12 cellular contexts compared by ENCODE assay signal in the genomic region with DNA sequence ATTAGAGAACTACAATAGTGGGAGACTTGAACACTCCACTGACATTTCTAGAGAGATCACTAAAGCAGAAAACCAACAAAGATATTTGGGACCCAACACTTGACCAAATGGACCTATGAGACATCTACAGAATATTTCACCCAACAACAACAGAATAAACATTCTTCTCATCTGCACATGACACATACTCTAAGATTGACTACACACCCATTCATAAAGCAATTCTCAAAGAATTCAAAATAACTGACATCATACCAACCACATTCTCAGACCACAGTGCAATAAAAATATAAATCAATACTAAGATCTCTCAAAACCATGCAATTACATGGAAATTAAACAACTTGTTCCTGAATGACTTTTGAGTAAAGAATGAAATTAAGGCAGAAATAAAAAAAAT.
DNase-seq lines count a peak whose midpoint lies in the region; ATAC-seq, FAIRE-seq and TF ChIP-seq lines count a peak whose summit lies in the region.
"Had no signal": no experiment of that assay in that cellular context is flagged by ENCODE, and none has a peak within 500 bp of the region (broad histone marks: within the 10 kb centered on the region; RNA-seq: fewer than 3 reads in every experiment).

No MANE protein-coding gene starts in this region.

- peak; percentile 87 for FAIRE-seq in pancreas (lab: Jason Lieb, UNC)
- FAIRE-seq: GM18507, K562 had no signal

- H3K4me1 ChIP-seq in Panc1 (ENCODE audit: control insufficient read depth, insufficient read depth, low read length), result no peaks in the 10 kb centered on the region
- H3K4me1 ChIP-seq in pancreas, result peaks cover 0 to 6% (median 0%) of the 10 kb centered on the region in 3 donors
- peaks cover 0 to 10% (median 5%) of the 10 kb centered on the region in 4 donors for H3K4me1 ChIP-seq in right lobe of liver

- intact Hi-C loops in Panc1 (cut with micrococcal nuclease; ENCODE audit: unreplicated experiment) (no loop called here), pancreas (cut with DNase I) (no loop called here), right lobe of liver (cut with DNase I) (no loop called here)

- POLR2A ChIA-PET in Panc1 (lab: Charles Lee), result no interaction called here

- H3K9me3 ChIP-seq in Panc1 (ENCODE audit: control insufficient read depth, insufficient read depth, low read depth, low read length) (no peaks in the 10 kb centered on the region; the same call in 1 of the 2 replicates), pancreas (no peaks in the 10 kb centered on the region), right lobe of liver (no peaks in the 10 kb centered on the region)

- H3K4me3 ChIP-seq in Panc1 (ENCODE audit: low read depth in 2 of 2, low read length in 2 of 2) (no peak overlapping the region), epithelial cell of esophagus (ENCODE audit: low read length) (no peak overlapping the region), pancreas (no peak overlapping the region), right lobe of liver (no peak overlapping the region)
- H3K4me3 ChIP-seq: K562 had no signal

- in situ Hi-C loops in Panc1 (cut with HindIII; ENCODE audit: low pct_unique_long_range_greater_than_20kb, low sequenced_read_pairs), result no loop called here

- H3K36me3 ChIP-seq in Panc1 (ENCODE audit: control insufficient read depth, insufficient read depth, low read length) (no peaks in the 10 kb centered on the region), pancreas (no peaks in the 10 kb centered on the region), right lobe of liver (no peaks in the 10 kb centered on the region)

- no peaks in the 10 kb centered on the region for H3K27me3 ChIP-seq in Panc1 (ENCODE audit: control insufficient read depth, insufficient read depth, low read length)
- no peaks in the 10 kb centered on the region for H3K27me3 ChIP-seq in pancreas
- no peaks in the 10 kb centered on the region for H3K27me3 ChIP-seq in right lobe of liver

- H3K27ac ChIP-seq in Panc1 (ENCODE audit: low read length) (no peak overlapping the region), pancreas (no peak overlapping the region), right lobe of liver (no peak overlapping the region)

- TF ChIP-seq CTCF in Panc1 (IDR thresholded peaks at IDR 0.05) (no peak), epithelial cell of esophagus (IDR thresholded peaks at IDR 0.05; ENCODE audit: insufficient read depth, low read depth, low read length, missing control alignments) (no peak), pancreas (IDR thresholded peaks at IDR 0.05) (no peak), right lobe of liver (IDR thresholded peaks at IDR 0.05) (no peak)

- no peak for TF ChIP-seq POLR2A in right lobe of liver (IDR thresholded peaks at IDR 0.05)

- DNase-seq in EH (ENCODE audit: low read depth) (peak; percentile 96), Panc1 (ENCODE audit: low read depth, low spot score) (peak; percentile 72), epithelial cell of esophagus (ENCODE audit: low read depth) (peak; percentile 67), pancreas (no peak), right lobe of liver (no peak), NCI-H2171 treated with DMSO at 0.1 percent for 48 hours (lab: John Stamatoyannopoulos, UW) (no peak), NCI-H524 (lab: John Stamatoyannopoulos, UW) (no peak), NCI-H1694 treated with DMSO at 0.1 percent for 48 hours (lab: John Stamatoyannopoulos, UW) (no peak)
- DNase-seq: activated CD4-positive, CD25-positive, alpha-beta regulatory T cell; activated naive CD4-positive, alpha-beta T cell treated with anti-CD3 and anti-CD28 coated beads, Interleukin-2, amount 50 U/mL, for 16 hours had no signal

- BruUV-seq in Panc1 (replicated peaks; lab: Mats Ljungman, UMichigan), result no TSS peak

- CTCF ChIA-PET in Panc1 (lab: Charles Lee), result no interaction called here

- ATAC-seq in Panc1 (peak; percentile 60; the same call in 1 of the 2 replicates), pancreas (no peak), right lobe of liver (no peak)
- ATAC-seq: K562 had no signal

Comparison
In these comparisons a context has a peak if more than half of its experiments do, and no peak if none do; other contexts are left out.
1. DNase-seq: peak in EH (single experiment), Panc1 (single experiment) and epithelial cell of esophagus (single experiment); none in pancreas (0 of 6), right lobe of liver (0 of 3), NCI-H2171 treated with DMSO at 0.1 percent for 48 hours (single experiment), NCI-H524 (0 of 2) and NCI-H1694 treated with DMSO at 0.1 percent for 48 hours (single experiment).